8 cellular contexts compared by ENCODE assay signal in the genomic region with DNA sequence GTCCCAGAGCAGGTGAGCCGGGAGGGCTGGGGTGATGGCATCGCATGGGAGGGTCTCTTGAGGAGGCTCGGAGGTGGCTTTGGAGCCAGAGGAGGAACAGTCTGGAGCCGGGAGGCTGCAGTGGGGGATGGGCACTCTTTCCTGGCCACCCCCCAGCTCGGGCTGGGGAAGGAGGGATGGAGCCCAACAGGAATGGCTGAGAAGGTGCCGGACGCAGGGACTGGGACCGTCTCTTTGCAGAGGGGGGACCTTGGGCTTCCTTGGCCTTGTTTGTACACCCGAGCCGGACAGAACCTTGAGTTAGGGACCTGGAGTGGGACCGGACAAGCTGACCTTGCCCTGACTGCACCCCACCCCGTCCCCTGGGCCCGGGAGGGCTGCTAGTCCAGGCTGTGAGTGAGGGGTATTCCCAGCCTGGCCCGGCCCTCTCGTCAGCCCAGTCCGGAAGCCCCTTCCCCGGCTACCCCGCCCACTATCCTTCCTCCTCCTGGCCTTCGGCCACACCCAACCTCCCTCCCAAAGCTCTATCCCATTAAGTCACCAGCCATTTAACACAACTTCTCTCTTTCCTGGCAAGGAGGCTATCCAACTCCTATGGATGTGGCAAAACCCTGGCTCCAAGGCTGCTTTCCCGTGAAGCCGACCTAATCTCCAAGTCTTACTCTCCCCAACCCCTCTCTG. TPM values are rescaled to one million over a fixed set of nuclear protein-coding genes. Genes with fewer than 3 reads are reported as not detected.
DNase-seq lines count a peak whose midpoint lies in the region; ATAC-seq and FAIRE-seq lines count a peak whose summit lies in the region.

No MANE protein-coding gene starts in this region.

- H3K23ac ChIP-seq in mesendoderm (ENCODE audit: low read length), result no peak overlapping the region

- intact Hi-C loops in dendritic cell treated with granulocyte-macrophage colony-stimulating factor and Interleukin-4, amounts not matched to agents 40 ng/mL and 50 ng/mL, for 4 days (cut with micrococcal nuclease), result no loop called here

- no peak overlapping the region for H3K4ac ChIP-seq in mesendoderm (ENCODE audit: low read depth, low read length)

- no peaks in the 10 kb centered on the region for H3K9me3 Mint-ChIP-seq in stimulated activated naive CD8-positive, alpha-beta T cell treated with anti-CD3 and anti-CD28 coated beads, Interleukin-15, amount 100 ng/mL, for 72 hours
- H3K9me3 Mint-ChIP-seq in dendritic cell treated with granulocyte-macrophage colony-stimulating factor and Interleukin-4, amounts not matched to agents 40 ng/mL and 50 ng/mL, for 4 days, result peaks cover 7% of the 10 kb centered on the region

- peak overlapping the region; percentile 84 for H3K4me2 ChIP-seq in mesendoderm (ENCODE audit: low read length)

- H4K8ac ChIP-seq in mesendoderm (ENCODE audit: low read depth, low read length), result no peak overlapping the region

- no peak overlapping the region for H2BK15ac ChIP-seq in mesendoderm (replicated peaks; ENCODE audit: low read depth)

- peak overlapping the region; percentile 63 for H3K9ac ChIP-seq in mesendoderm (ENCODE audit: low read length)

- no peak overlapping the region for H3K4me3 ChIP-seq in mesendoderm (ENCODE audit: low read length)

- no peak overlapping the region for H4K5ac ChIP-seq in mesendoderm (ENCODE audit: low read length)

- H3K27me3 Mint-ChIP-seq in stimulated activated naive CD8-positive, alpha-beta T cell treated with anti-CD3 and anti-CD28 coated beads, Interleukin-15, amount 100 ng/mL, for 72 hours, result no peaks in the 10 kb centered on the region
- peaks cover 15% of the 10 kb centered on the region for H3K27me3 Mint-ChIP-seq in dendritic cell treated with granulocyte-macrophage colony-stimulating factor and Interleukin-4, amounts not matched to agents 40 ng/mL and 50 ng/mL, for 4 days

- no peak overlapping the region for H3K18ac ChIP-seq in mesendoderm (ENCODE audit: low read length)

- peaks cover 4% of the 10 kb centered on the region for H3K4me1 ChIP-seq in mesendoderm (ENCODE audit: control insufficient read depth, low read depth, low read length)

- peaks cover 2% of the 10 kb centered on the region for H3K36me3 ChIP-seq in mesendoderm (ENCODE audit: control insufficient read depth, insufficient read depth, low read length)

- peak overlapping the region; percentile 57 for H3K56ac ChIP-seq in mesendoderm (ENCODE audit: low read length)

- ATAC-seq in stimulated activated naive CD8-positive, alpha-beta T cell treated with anti-CD3 and anti-CD28 coated beads, Interleukin-15, amount 100 ng/mL, for 72 hours, result no peak
- no peak for ATAC-seq in stimulated activated naive CD8-positive, alpha-beta T cell treated with anti-CD3 and anti-CD28 coated beads, Interleukin-15, Interleukin-2, amounts not matched to agents 100 U/mL and 50 U/mL, for 24 hours

- peaks cover 30% of the 10 kb centered on the region for H3K36me3 Mint-ChIP-seq in dendritic cell treated with granulocyte-macrophage colony-stimulating factor and Interleukin-4, amounts not matched to agents 40 ng/mL and 50 ng/mL, for 4 days (ENCODE audit: low read depth)

- H3K27me3 ChIP-seq in mesendoderm (ENCODE audit: insufficient read depth, low read length, poor library complexity), result no peaks in the 10 kb centered on the region

- no peak for DNase-seq in stimulated activated naive CD8-positive, alpha-beta T cell treated with anti-CD3 and anti-CD28 coated beads, Interleukin-15, amount 100 ng/mL, for 72 hours
- DNase-seq in stimulated activated naive CD8-positive, alpha-beta T cell treated with anti-CD3 and anti-CD28 coated beads, Interleukin-15, Interleukin-2, amounts not matched to agents 100 U/mL and 50 U/mL, for 24 hours, result no peak
- DNase-seq in mesendoderm, result peak; percentile 87
- DNase-seq in activated CD4-positive, CD25-positive, alpha-beta regulatory T cell treated with anti-CD3 and anti-CD28 coated beads, Interleukin-2, amount 50 U/mL, for 72 hours, result no peak
- no peak for DNase-seq in COLO829 (ENCODE audit: low spot score)
- no peak for DNase-seq in GM19239 (ENCODE audit: insufficient read length, low spot score)
- no peak for DNase-seq in NCI-H2107 treated with DMSO at 0.1 percent for 48 hours (lab: John Stamatoyannopoulos, UW; ENCODE audit: unreplicated experiment)

- H2BK120ac ChIP-seq in mesendoderm (ENCODE audit: low read depth, low read length), result no peak overlapping the region

- H3K4me1 Mint-ChIP-seq in stimulated activated naive CD8-positive, alpha-beta T cell treated with anti-CD3 and anti-CD28 coated beads, Interleukin-15, amount 100 ng/mL, for 72 hours, result peaks cover 16% of the 10 kb centered on the region
- H3K4me1 Mint-ChIP-seq in dendritic cell treated with granulocyte-macrophage colony-stimulating factor and Interleukin-4, amounts not matched to agents 40 ng/mL and 50 ng/mL, for 4 days (ENCODE audit: low read depth), result peaks cover 32% of the 10 kb centered on the region

- no peak for FAIRE-seq in GM19239 (lab: Jason Lieb, UNC)

- H3K27ac Mint-ChIP-seq in stimulated activated naive CD8-positive, alpha-beta T cell treated with anti-CD3 and anti-CD28 coated beads, Interleukin-15, amount 100 ng/mL, for 72 hours, result peak overlapping the region in 1 of 2 donors; percentile 76
- H3K27ac Mint-ChIP-seq in dendritic cell treated with granulocyte-macrophage colony-stimulating factor and Interleukin-4, amounts not matched to agents 40 ng/mL and 50 ng/mL, for 4 days, result peak overlapping the region; percentile 74

- WGBS in mesendoderm (ENCODE audit: extremely low coverage, insufficient coverage, low lambda C conversion rate), result no CpG with 5 or more reads among the region's 21 CpGs

- no peak overlapping the region for H2BK5ac ChIP-seq in mesendoderm (ENCODE audit: low read length)

- peak overlapping the region; percentile 12 to 49 for H3K4me3 Mint-ChIP-seq in stimulated activated naive CD8-positive, alpha-beta T cell treated with anti-CD3 and anti-CD28 coated beads, Interleukin-15, amount 100 ng/mL, for 72 hours
- H3K4me3 Mint-ChIP-seq in dendritic cell treated with granulocyte-macrophage colony-stimulating factor and Interleukin-4, amounts not matched to agents 40 ng/mL and 50 ng/mL, for 4 days, result peak overlapping the region; percentile 60

- H3K79me2 ChIP-seq in mesendoderm (ENCODE audit: control insufficient read depth, insufficient read depth, low read length), result no peaks in the 10 kb centered on the region

- no peak overlapping the region for H3K27ac ChIP-seq in mesendoderm (ENCODE audit: low read depth, low read length)

- H3K79me1 ChIP-seq in mesendoderm (ENCODE audit: low read length), result no peaks in the 10 kb centered on the region

- no peak overlapping the region for H2AK5ac ChIP-seq in mesendoderm (ENCODE audit: low read length)

RNA-seq across cellular contexts. Expression of a gene that starts 0.9 kb away (rescaled TPM):
- 0.63 TPM for polyA plus RNA-seq in mesendoderm (2013, experiment 1 of 2)
- 0.56 TPM for polyA plus RNA-seq in mesendoderm (2013, experiment 2 of 2)

RNA-seq across cellular contexts. Expression of a gene that starts 19.1 kb away (rescaled TPM):
- 25.7 TPM for polyA plus RNA-seq in mesendoderm (2013, experiment 1 of 2)
- polyA plus RNA-seq in mesendoderm (2013, experiment 2 of 2), result 28.3 TPM

RNA-seq across cellular contexts. Expression of a gene that starts 22.3 kb away (rescaled TPM):
- 0.49 TPM for polyA plus RNA-seq in mesendoderm (2013, experiment 1 of 2)
- 0.53 TPM for polyA plus RNA-seq in mesendoderm (2013, experiment 2 of 2)

RNA-seq across cellular contexts. Expression of a gene that starts 34.8 kb away (rescaled TPM):
- 41.2 TPM for polyA plus RNA-seq in mesendoderm (2013, experiment 1 of 2)
- polyA plus RNA-seq in mesendoderm (2013, experiment 2 of 2), result 42.0 TPM

RNA-seq across cellular contexts. Expression of a gene that starts 50.2 kb away (rescaled TPM):
- polyA plus RNA-seq in mesendoderm (2013, experiment 1 of 2), result 24.0 TPM
- polyA plus RNA-seq in mesendoderm (2013, experiment 2 of 2), result 23.7 TPM
